ENCODE assay signal across 8 cellular contexts in genomic region chr14:68978550-68978911, GRCh38. TPM values are rescaled to one million over a fixed set of nuclear protein-coding genes. Genes with fewer than 3 reads are reported as not detected.
DNase-seq lines count a peak whose midpoint lies in the region; ATAC-seq and TF ChIP-seq lines count a peak whose summit lies in the region.

No MANE protein-coding gene starts in this region.

- DNase-seq in ELF-1 (ENCODE audit: low read depth, low spot score) (peak; percentile 66), mucosa of gallbladder (ENCODE audit: low spot score) (peak; percentile 53), type B pancreatic cell (ENCODE audit: extremely low spot score, unreplicated experiment) (peak; percentile 80), retina (no peak)
- DNase-seq in activated CD4-positive, alpha-beta T cell treated with anti-CD3 and anti-CD28 coated beads, Interleukin-2, amount 10 ng/mL, durations not matched to agents 7 days and 5 days, result peak; percentile 45
- peak in 1 of 3 donors; percentile 3 for DNase-seq in effector memory CD4-positive, alpha-beta T cell

- POLR2A ChIA-PET in activated CD4-positive, alpha-beta T cell treated with anti-CD3 and anti-CD28 coated beads, Interleukin-2, amount 10 ng/mL, durations not matched to agents 7 days and 5 days (lab: Charles Lee), result interaction anchor here (0.6 kb wide), 1 partner anchor 10 kb away, joined by 3 read pairs; no protein-coding TSS in a partner anchor

- H3K9me3 Mint-ChIP-seq in activated CD4-positive, alpha-beta T cell treated with anti-CD3 and anti-CD28 coated beads, Interleukin-2, amount 10 ng/mL, durations not matched to agents 7 days and 5 days, result peaks cover 10% of the 10 kb centered on the region
- H3K9me3 Mint-ChIP-seq in type B pancreatic cell, result no peaks in the 10 kb centered on the region

- TF ChIP-seq CTCF in type B pancreatic cell (conservative IDR thresholded peaks at IDR 0.05), result no peak

- H3K4me1 ChIP-seq in effector memory CD4-positive, alpha-beta T cell (ENCODE audit: control insufficient read depth, insufficient read depth, low read length, poor library complexity, severe bottlenecking), result peaks cover 10% of the 10 kb centered on the region

- no peak for ATAC-seq in GM18909 (IDR thresholded peaks at IDR 0.05; ENCODE audit: poor library complexity, unreplicated experiment)

- H3K27ac Mint-ChIP-seq in activated CD4-positive, alpha-beta T cell treated with anti-CD3 and anti-CD28 coated beads, Interleukin-2, amount 10 ng/mL, durations not matched to agents 7 days and 5 days, result no peak overlapping the region
- H3K27ac Mint-ChIP-seq in type B pancreatic cell, result peak overlapping the region; percentile 77

- no peaks in the 10 kb centered on the region for H3K36me3 ChIP-seq in KOPT-K1 (ENCODE audit: insufficient read depth, low read length)
- peaks cover 4% of the 10 kb centered on the region for H3K36me3 ChIP-seq in effector memory CD4-positive, alpha-beta T cell (ENCODE audit: control insufficient read depth, insufficient read depth, low read length)

- CTCF ChIA-PET in activated CD4-positive, alpha-beta T cell treated with anti-CD3 and anti-CD28 coated beads, Interleukin-2, amount 10 ng/mL, durations not matched to agents 7 days and 5 days (lab: Charles Lee), result interaction anchor here (1.4 kb wide), 1 partner anchor 15 kb away, joined by 5 read pairs; no protein-coding TSS in a partner anchor

- H3K9me3 ChIP-seq in KOPT-K1 (ENCODE audit: insufficient read depth, low read length, poor library complexity, severe bottlenecking), result peaks cover 2% of the 10 kb centered on the region
- H3K9me3 ChIP-seq in effector memory CD4-positive, alpha-beta T cell (ENCODE audit: control insufficient read depth, low read length), result no peaks in the 10 kb centered on the region

- H3K27me3 Mint-ChIP-seq in activated CD4-positive, alpha-beta T cell treated with anti-CD3 and anti-CD28 coated beads, Interleukin-2, amount 10 ng/mL, durations not matched to agents 7 days and 5 days, result peaks cover 29% of the 10 kb centered on the region
- no peaks in the 10 kb centered on the region for H3K27me3 Mint-ChIP-seq in type B pancreatic cell

- H3K4me3 Mint-ChIP-seq in activated CD4-positive, alpha-beta T cell treated with anti-CD3 and anti-CD28 coated beads, Interleukin-2, amount 10 ng/mL, durations not matched to agents 7 days and 5 days, result peak overlapping the region; percentile 78
- H3K4me3 Mint-ChIP-seq in type B pancreatic cell, result peak overlapping the region; percentile 97

- peak overlapping the region; percentile 4 for H3K27ac ChIP-seq in KOPT-K1 (ENCODE audit: low read depth, low read length, poor library complexity, severe bottlenecking)
- peak overlapping the region; percentile 53 for H3K27ac ChIP-seq in effector memory CD4-positive, alpha-beta T cell (ENCODE audit: insufficient read depth, low read length, poor library complexity, severe bottlenecking)

- peaks cover 29% of the 10 kb centered on the region for H3K36me3 Mint-ChIP-seq in activated CD4-positive, alpha-beta T cell treated with anti-CD3 and anti-CD28 coated beads, Interleukin-2, amount 10 ng/mL, durations not matched to agents 7 days and 5 days (ENCODE audit: low read depth)
- peaks cover 18% of the 10 kb centered on the region for H3K36me3 Mint-ChIP-seq in type B pancreatic cell

- peak overlapping the region; percentile 82 for H3K4me3 ChIP-seq in effector memory CD4-positive, alpha-beta T cell (ENCODE audit: insufficient read depth, low read depth, low read length, poor library complexity, severe bottlenecking)

- H3K27me3 ChIP-seq in effector memory CD4-positive, alpha-beta T cell (replicated peaks; ENCODE audit: control insufficient read depth, insufficient read depth, low read length, poor library complexity, severe bottlenecking), result no peaks in the 10 kb centered on the region

- H3K4me1 Mint-ChIP-seq in activated CD4-positive, alpha-beta T cell treated with anti-CD3 and anti-CD28 coated beads, Interleukin-2, amount 10 ng/mL, durations not matched to agents 7 days and 5 days, result peaks cover 36% of the 10 kb centered on the region
- H3K4me1 Mint-ChIP-seq in type B pancreatic cell (ENCODE audit: unreplicated experiment), result peaks cover 49% of the 10 kb centered on the region

RNA-seq across cellular contexts. Expression of gene ACTN1, which starts 0.6 kb away (rescaled TPM):
- 10 to 100 TPM; 31.9 to 35.1 TPM for total RNA-seq in activated CD4-positive, alpha-beta T cell treated with anti-CD3 and anti-CD28 coated beads, Interleukin-2, amount 10 ng/mL, durations not matched to agents 7 days and 5 days
- total RNA-seq in mucosa of gallbladder (460 TPM), type B pancreatic cell (ENCODE audit: low replicate concordance) (128 and 176 TPM in 2 replicates)
